In the genomic region with DNA sequence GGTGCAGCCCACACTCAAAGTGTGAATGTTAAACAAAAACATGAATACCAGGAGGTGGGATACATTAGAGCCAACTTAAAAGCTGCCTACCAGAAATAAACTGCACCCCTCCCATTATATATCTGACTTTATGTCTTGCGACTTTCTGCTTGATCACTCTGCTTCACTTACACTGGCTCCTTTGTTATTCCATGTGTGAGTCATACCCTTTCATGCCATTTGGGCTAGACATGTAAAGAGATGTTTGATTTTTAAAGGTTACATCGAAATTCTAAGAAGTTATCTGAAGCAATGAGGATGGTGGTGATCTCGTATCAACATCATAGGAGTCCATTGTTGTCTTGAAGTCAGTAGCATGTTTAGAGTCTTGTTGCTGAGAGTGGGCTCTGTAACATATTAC, we compare ENCODE assay signal across 1 cellular context.
TF ChIP-seq lines count a peak whose summit lies in the region.

No MANE protein-coding gene starts in this region.

TF ChIP-seq in HCT116, 20 proteins besides CTCF, POLR2A, EP300 and RAD21 (continued from another document):
- TF ChIP-seq, protein P1, sequence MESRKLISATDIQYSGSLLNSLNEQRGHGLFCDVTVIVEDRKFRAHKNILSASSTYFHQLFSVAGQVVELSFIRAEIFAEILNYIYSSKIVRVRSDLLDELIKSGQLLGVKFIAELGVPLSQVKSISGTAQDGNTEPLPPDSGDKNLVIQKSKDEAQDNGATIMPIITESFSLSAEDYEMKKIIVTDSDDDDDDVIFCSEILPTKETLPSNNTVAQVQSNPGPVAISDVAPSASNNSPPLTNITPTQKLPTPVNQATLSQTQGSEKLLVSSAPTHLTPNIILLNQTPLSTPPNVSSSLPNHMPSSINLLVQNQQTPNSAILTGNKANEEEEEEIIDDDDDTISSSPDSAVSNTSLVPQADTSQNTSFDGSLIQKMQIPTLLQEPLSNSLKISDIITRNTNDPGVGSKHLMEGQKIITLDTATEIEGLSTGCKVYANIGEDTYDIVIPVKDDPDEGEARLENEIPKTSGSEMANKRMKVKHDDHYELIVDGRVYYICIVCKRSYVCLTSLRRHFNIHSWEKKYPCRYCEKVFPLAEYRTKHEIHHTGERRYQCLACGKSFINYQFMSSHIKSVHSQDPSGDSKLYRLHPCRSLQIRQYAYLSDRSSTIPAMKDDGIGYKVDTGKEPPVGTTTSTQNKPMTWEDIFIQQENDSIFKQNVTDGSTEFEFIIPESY (IDR thresholded peaks at IDR 0.05; ENCODE audit: extremely low read depth, insufficient replicate concordance, low read length) = no peak
- TF ChIP-seq TCF7L2 (IDR thresholded peaks at IDR 0.05; ENCODE audit: borderline replicate concordance, extremely low read depth, insufficient read depth, insufficient read length) (peak; percentile 61), ZNF274 (IDR thresholded peaks at IDR 0.05; ENCODE audit: low read depth, low read length) (no peak), SIN3A (IDR thresholded peaks at IDR 0.05; ENCODE audit: low read depth) (no peak), CEBPB (IDR thresholded peaks at IDR 0.05; ENCODE audit: low read depth) (0 out of 2 replicates have a peak, but pooled peaks have one; percentile 40), EZH2 (IDR thresholded peaks at IDR 0.05) (no peak), ELF1 (IDR thresholded peaks at IDR 0.05; ENCODE audit: borderline replicate concordance, low read depth) (no peak), EGR1 (IDR thresholded peaks at IDR 0.05; ENCODE audit: low read depth) (no peak), SRF (IDR thresholded peaks at IDR 0.05; ENCODE audit: low read depth) (no peak), EZH2phosphoT487 (IDR thresholded peaks at IDR 0.05; ENCODE audit: borderline replicate concordance) (no peak), ZFX (IDR thresholded peaks at IDR 0.05) (no peak), YY1 (IDR thresholded peaks at IDR 0.05; ENCODE audit: extremely low read depth, insufficient replicate concordance, low read depth, low read length) (no peak), JUND (IDR thresholded peaks at IDR 0.05) (peak; percentile 58), POLR2AphosphoS5 (IDR thresholded peaks at IDR 0.05; ENCODE audit: low read depth, low read length) (no peak)
- TF ChIP-seq, protein P2, sequence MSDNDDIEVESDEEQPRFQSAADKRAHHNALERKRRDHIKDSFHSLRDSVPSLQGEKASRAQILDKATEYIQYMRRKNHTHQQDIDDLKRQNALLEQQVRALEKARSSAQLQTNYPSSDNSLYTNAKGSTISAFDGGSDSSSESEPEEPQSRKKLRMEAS (IDR thresholded peaks at IDR 0.05) = no peak
- TF ChIP-seq, protein P3, sequence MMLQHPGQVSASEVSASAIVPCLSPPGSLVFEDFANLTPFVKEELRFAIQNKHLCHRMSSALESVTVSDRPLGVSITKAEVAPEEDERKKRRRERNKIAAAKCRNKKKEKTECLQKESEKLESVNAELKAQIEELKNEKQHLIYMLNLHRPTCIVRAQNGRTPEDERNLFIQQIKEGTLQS (IDR thresholded peaks at IDR 0.05) = no peak
- TF ChIP-seq, protein P4, sequence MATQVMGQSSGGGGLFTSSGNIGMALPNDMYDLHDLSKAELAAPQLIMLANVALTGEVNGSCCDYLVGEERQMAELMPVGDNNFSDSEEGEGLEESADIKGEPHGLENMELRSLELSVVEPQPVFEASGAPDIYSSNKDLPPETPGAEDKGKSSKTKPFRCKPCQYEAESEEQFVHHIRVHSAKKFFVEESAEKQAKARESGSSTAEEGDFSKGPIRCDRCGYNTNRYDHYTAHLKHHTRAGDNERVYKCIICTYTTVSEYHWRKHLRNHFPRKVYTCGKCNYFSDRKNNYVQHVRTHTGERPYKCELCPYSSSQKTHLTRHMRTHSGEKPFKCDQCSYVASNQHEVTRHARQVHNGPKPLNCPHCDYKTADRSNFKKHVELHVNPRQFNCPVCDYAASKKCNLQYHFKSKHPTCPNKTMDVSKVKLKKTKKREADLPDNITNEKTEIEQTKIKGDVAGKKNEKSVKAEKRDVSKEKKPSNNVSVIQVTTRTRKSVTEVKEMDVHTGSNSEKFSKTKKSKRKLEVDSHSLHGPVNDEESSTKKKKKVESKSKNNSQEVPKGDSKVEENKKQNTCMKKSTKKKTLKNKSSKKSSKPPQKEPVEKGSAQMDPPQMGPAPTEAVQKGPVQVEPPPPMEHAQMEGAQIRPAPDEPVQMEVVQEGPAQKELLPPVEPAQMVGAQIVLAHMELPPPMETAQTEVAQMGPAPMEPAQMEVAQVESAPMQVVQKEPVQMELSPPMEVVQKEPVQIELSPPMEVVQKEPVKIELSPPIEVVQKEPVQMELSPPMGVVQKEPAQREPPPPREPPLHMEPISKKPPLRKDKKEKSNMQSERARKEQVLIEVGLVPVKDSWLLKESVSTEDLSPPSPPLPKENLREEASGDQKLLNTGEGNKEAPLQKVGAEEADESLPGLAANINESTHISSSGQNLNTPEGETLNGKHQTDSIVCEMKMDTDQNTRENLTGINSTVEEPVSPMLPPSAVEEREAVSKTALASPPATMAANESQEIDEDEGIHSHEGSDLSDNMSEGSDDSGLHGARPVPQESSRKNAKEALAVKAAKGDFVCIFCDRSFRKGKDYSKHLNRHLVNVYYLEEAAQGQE (IDR thresholded peaks at IDR 0.05; ENCODE audit: low read depth) = no peak
